1 cellular context compared by ENCODE assay signal in genomic region chr3:171813278-171813896, GRCh38.
TF ChIP-seq lines count a peak whose summit lies in the region.

No MANE protein-coding gene starts in this region.

TF ChIP-seq in K562, 482 proteins besides CTCF, POLR2A, EP300 and RAD21 (continued from another document and continues in another):
- TF ChIP-seq IRF1 (CRISPR knock-in tag; IDR thresholded peaks at IDR 0.05; ENCODE audit: borderline replicate concordance) (no peak), SMARCE1 (IDR thresholded peaks at IDR 0.05) (no peak), XRCC5 (IDR thresholded peaks at IDR 0.05; ENCODE audit: low read depth, low read length) (no peak), STAT5B (CRISPR knock-in tag; IDR thresholded peaks at IDR 0.05) (no peak), MEIS2 (IDR thresholded peaks at IDR 0.05; ENCODE audit: partially characterized antibody) (peak; percentile 58), BRD4 (IDR thresholded peaks at IDR 0.05) (0 out of 2 replicates have a peak, but pooled peaks have one; percentile 56), HOMEZ (CRISPR knock-in tag; IDR thresholded peaks at IDR 0.05) (0 out of 2 replicates have a peak, but pooled peaks have one; percentile 28), NONO (IDR thresholded peaks at IDR 0.05; ENCODE audit: low read depth in 2 of 2, low read length in 1 of 2) (no peak), HEY1 (CRISPR knock-in tag; IDR thresholded peaks at IDR 0.05; ENCODE audit: borderline replicate concordance) (no peak), SUPT5H (IDR thresholded peaks at IDR 0.05) (no peak), ZNF592 (IDR thresholded peaks at IDR 0.05) (no peak), ZKSCAN3 (CRISPR knock-in tag; IDR thresholded peaks at IDR 0.05) (0 out of 2 replicates have a peak, but pooled peaks have one; percentile 5), MBD2 (IDR thresholded peaks at IDR 0.05; ENCODE audit: borderline replicate concordance, low read depth) (no peak), SMARCB1 (IDR thresholded peaks at IDR 0.05; ENCODE audit: insufficient read length, low read depth) (no peak), GABPB1 (CRISPR knock-in tag; IDR thresholded peaks at IDR 0.05) (no peak), SFPQ (IDR thresholded peaks at IDR 0.05; ENCODE audit: low read depth, low read length) (no peak), ZNF146 (CRISPR knock-in tag; IDR thresholded peaks at IDR 0.05; ENCODE audit: unreplicated experiment) (no peak), TRIM25 (IDR thresholded peaks at IDR 0.05; ENCODE audit: borderline replicate concordance) (no peak), MGA (IDR thresholded peaks at IDR 0.05) (no peak), TCFL5 (CRISPR knock-in tag; conservative IDR thresholded peaks at IDR 0.05) (no peak), ZNF311 (CRISPR knock-in tag; IDR thresholded peaks at IDR 0.05) (peak; percentile 14; the same call in 1 of the 2 replicates), RFX7 (CRISPR knock-in tag; IDR thresholded peaks at IDR 0.05) (no peak), ARID1B (IDR thresholded peaks at IDR 0.05) (no peak), GABPB2 (CRISPR knock-in tag; conservative IDR thresholded peaks at IDR 0.05) (no peak), SRSF7 (optimal IDR thresholded peaks at IDR 0.05; ENCODE audit: low read depth, low read length) (no peak), PKNOX1 (IDR thresholded peaks at IDR 0.05) (peak; percentile 17; the same call in 1 of the 2 replicates), ZNF584 (CRISPR knock-in tag; IDR thresholded peaks at IDR 0.05; ENCODE audit: low read depth) (peak; percentile 86), DEAF1 (CRISPR knock-in tag; IDR thresholded peaks at IDR 0.05) (0 out of 2 replicates have a peak, but pooled peaks have one; percentile 18), ELF2 (CRISPR knock-in tag; IDR thresholded peaks at IDR 0.05) (no peak), DIDO1 (tag; IDR thresholded peaks at IDR 0.05; ENCODE audit: low read depth) (no peak), MTA1 (IDR thresholded peaks at IDR 0.05; ENCODE audit: borderline replicate concordance) (no peak), ZNF140 (CRISPR knock-in tag; IDR thresholded peaks at IDR 0.05) (no peak), NFRKB (IDR thresholded peaks at IDR 0.05; ENCODE audit: low read depth) (no peak)
